28 cellular contexts compared by ENCODE assay signal in genomic region chr10:58930497-58930896, GRCh38.
"Had no signal": no experiment of that assay in that cellular context is flagged by ENCODE, and none has a peak within 500 bp of the region (broad histone marks: within the 10 kb centered on the region; RNA-seq: fewer than 3 reads in every experiment).

No MANE protein-coding gene starts in this region.

- FAIRE-seq: endometrium, pancreas, TTC549 had no signal

- H3K36me3 ChIP-seq: heart left ventricle, pancreas, right atrium auricular region, spleen, thoracic aorta, vagina, WERI-Rb-1 had no signal

- H3K36me3 Mint-ChIP-seq: activated naive CD8-positive, alpha-beta T cell treated with anti-CD3 and anti-CD28 coated beads, Interleukin-2, amount 10 ng/mL, durations not matched to agents 7 days and 5 days; brain; memory B cell; type B pancreatic cell had no signal

- H3K4me3 Mint-ChIP-seq: activated naive CD4-positive, alpha-beta T cell treated with anti-CD3 and anti-CD28 coated beads for 36 hours; activated naive CD8-positive, alpha-beta T cell treated with anti-CD3 and anti-CD28 coated beads, Interleukin-2, amount 10 ng/mL, durations not matched to agents 7 days and 5 days; activated T-cell treated with anti-CD3 and anti-CD28 coated beads, Interleukin-2, amount 50 U/mL, for 4 hours; brain; dendritic cell treated with granulocyte-macrophage colony-stimulating factor and Interleukin-4, amounts not matched to agents 40 ng/mL and 50 ng/mL, for 4 days; memory B cell; nephron; type B pancreatic cell had no signal

- H3K4me3 ChIP-seq: heart left ventricle, pancreas, psoas muscle, right atrium auricular region, spleen, thoracic aorta, vagina had no signal

- H3K4me1 Mint-ChIP-seq: activated naive CD8-positive, alpha-beta T cell treated with anti-CD3 and anti-CD28 coated beads, Interleukin-2, amount 10 ng/mL, durations not matched to agents 7 days and 5 days; memory B cell; nephron had no signal

- H3K27me3 ChIP-seq: heart left ventricle, pancreas, right atrium auricular region, spleen, vagina had no signal

- DNase-seq: activated CD4-positive, alpha-beta T cell treated with anti-CD3 and anti-CD28 coated beads, Interleukin-2, amount 50 U/mL, for 4 hours; activated CD4-positive, CD25-positive, alpha-beta regulatory T cell treated with anti-CD3 and anti-CD28 coated beads, Interleukin-2, amount 50 U/mL, for 72 hours; activated CD8-positive, alpha-beta memory T cell treated with anti-CD3 and anti-CD28 coated beads, Interleukin-2, amount 50 U/mL, for 48 hours; activated naive CD4-positive, alpha-beta T cell treated with anti-CD3 and anti-CD28 coated beads for 36 hours; activated naive CD8-positive, alpha-beta T cell treated with anti-CD3 and anti-CD28 coated beads, Interleukin-2, amount 10 ng/mL, durations not matched to agents 7 days and 5 days; activated T-cell treated with anti-CD3 and anti-CD28 coated beads, Interleukin-2, amount 50 U/mL, for 4 hours; amniotic stem cell; caudate nucleus; effector CD4-positive, alpha-beta T cell; heart left ventricle; islet precursor cell; left cardiac atrium; pancreas; psoas muscle; spleen; stimulated activated CD4-positive, alpha-beta T cell treated with anti-CD3 and anti-CD28 coated beads, Interleukin-4, amount 100 ng/mL, for 24 hours; stimulated activated naive CD4-positive, alpha-beta T cell treated with Interleukin-2 at 50 U/mL for 16 hours; WERI-Rb-1 had no signal

- H3K9me3 Mint-ChIP-seq: nephron had no signal

- H3K27me3 Mint-ChIP-seq: brain, type B pancreatic cell had no signal

- H3K27ac Mint-ChIP-seq: activated naive CD4-positive, alpha-beta T cell treated with anti-CD3 and anti-CD28 coated beads for 36 hours; activated naive CD8-positive, alpha-beta T cell treated with anti-CD3 and anti-CD28 coated beads, Interleukin-2, amount 10 ng/mL, durations not matched to agents 7 days and 5 days; brain; dendritic cell treated with granulocyte-macrophage colony-stimulating factor and Interleukin-4, amounts not matched to agents 40 ng/mL and 50 ng/mL, for 4 days; memory B cell; nephron; type B pancreatic cell had no signal

- H3K4me1 ChIP-seq: heart left ventricle, pancreas, psoas muscle, right atrium auricular region, spleen, vagina had no signal

- H3K27ac ChIP-seq: heart left ventricle, pancreas, psoas muscle, right atrium auricular region, spleen, thoracic aorta, vagina, WERI-Rb-1 had no signal

- H3K9me3 ChIP-seq: pancreas, right atrium auricular region, thoracic aorta, vagina had no signal
